1 cellular context compared by ENCODE assay signal in the genomic region with DNA sequence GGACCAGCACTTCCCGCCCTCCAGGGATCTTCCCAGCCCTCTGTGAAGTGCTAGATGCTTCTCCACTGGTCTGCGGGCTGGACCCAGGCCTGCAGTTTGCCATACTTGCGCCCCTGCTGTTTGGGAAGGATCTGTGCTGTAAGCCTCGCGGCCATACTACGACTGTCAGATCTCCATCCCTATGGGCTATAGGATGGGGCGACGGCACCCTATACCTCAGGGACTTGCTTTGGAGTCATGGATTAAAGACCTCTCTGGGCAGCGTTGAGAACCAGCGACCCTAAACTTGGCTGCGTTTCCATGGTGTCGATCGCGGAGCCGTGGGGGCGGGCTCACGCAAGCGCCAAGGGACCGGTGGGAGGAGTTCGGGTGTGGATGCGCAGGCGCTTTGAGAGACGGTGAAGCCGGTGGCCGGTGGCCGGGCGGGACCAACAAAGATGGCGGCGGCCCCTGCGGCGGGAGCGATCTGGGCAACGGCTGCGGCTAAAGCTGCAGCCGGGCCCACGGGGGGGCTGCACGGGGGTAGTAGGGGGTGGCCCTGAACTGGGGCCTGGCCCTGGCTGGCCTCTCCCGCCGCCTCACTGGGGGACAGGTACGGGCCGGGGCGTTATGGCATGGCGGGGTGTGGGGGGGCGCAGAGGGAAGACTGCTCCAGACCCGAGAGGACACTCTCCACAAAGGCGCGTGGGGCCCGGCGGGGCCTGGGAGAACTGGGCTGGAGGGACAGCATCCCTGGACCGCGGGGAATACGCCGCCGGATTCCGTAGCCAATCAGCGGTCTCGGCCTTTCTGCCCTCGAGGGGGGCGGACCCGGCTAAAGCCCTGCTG.
TF ChIP-seq lines count a peak whose summit lies in the region.

A gene with protein sequence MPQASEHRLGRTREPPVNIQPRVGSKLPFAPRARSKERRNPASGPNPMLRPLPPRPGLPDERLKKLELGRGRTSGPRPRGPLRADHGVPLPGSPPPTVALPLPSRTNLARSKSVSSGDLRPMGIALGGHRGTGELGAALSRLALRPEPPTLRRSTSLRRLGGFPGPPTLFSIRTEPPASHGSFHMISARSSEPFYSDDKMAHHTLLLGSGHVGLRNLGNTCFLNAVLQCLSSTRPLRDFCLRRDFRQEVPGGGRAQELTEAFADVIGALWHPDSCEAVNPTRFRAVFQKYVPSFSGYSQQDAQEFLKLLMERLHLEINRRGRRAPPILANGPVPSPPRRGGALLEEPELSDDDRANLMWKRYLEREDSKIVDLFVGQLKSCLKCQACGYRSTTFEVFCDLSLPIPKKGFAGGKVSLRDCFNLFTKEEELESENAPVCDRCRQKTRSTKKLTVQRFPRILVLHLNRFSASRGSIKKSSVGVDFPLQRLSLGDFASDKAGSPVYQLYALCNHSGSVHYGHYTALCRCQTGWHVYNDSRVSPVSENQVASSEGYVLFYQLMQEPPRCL (plus strand): TSS at position 414 of the 828 bp plus-strand sequence. CDS start 1,141 bp downstream, outside the sequence.

TF ChIP-seq in K562, 482 proteins besides CTCF, POLR2A, EP300 and RAD21 (continued from another document and continues in another):
- TF ChIP-seq TOE1 (IDR thresholded peaks at IDR 0.05; ENCODE audit: borderline replicate concordance) (no peak), TOE1 (CRISPR knock-in tag; IDR thresholded peaks at IDR 0.05; ENCODE audit: borderline replicate concordance, low read depth) (no peak), CCAR2 (IDR thresholded peaks at IDR 0.05; ENCODE audit: low read depth, low read length) (no peak), CC2D1A (IDR thresholded peaks at IDR 0.05) (no peak), SMARCA4 (IDR thresholded peaks at IDR 0.05) (no peak), HIVEP1 (CRISPR knock-in tag; IDR thresholded peaks at IDR 0.05) (no peak), CHD1 (IDR thresholded peaks at IDR 0.05; ENCODE audit: low read length) (no peak), HDAC3 (IDR thresholded peaks at IDR 0.05; ENCODE audit: borderline replicate concordance, partially characterized antibody) (no peak), RBM34 (IDR thresholded peaks at IDR 0.05; ENCODE audit: borderline replicate concordance, insufficient read depth, low read length) (no peak), PTRF (tag; IDR thresholded peaks at IDR 0.05) (no peak), MCM3 (IDR thresholded peaks at IDR 0.05) (no peak), CHCHD3 (CRISPR knock-in tag; IDR thresholded peaks at IDR 0.05) (no peak), SMARCC2 (IDR thresholded peaks at IDR 0.05; ENCODE audit: low read depth) (no peak), HDGF (IDR thresholded peaks at IDR 0.05) (peak; percentile 82; the same call in 1 of the 2 replicates), PCBP2 (IDR thresholded peaks at IDR 0.05; ENCODE audit: low read depth, low read length, poor library complexity, severe bottlenecking) (no peak), RCOR1 (IDR thresholded peaks at IDR 0.05; ENCODE audit: borderline replicate concordance in 1 of 2, low read depth in 2 of 2, low read length in 2 of 2) (peak in 1 of 2 experiments; percentile 3; a peak in 1 of 4 replicates), FOXK2 (conservative IDR thresholded peaks at IDR 0.05 in 1 of 2, IDR thresholded peaks at IDR 0.05 in 1 of 2; ENCODE audit: low read depth in 2 of 2) (no peak), NFATC3 (IDR thresholded peaks at IDR 0.05) (no peak), KLF10 (CRISPR knock-in tag; IDR thresholded peaks at IDR 0.05) (no peak), CREM (IDR thresholded peaks at IDR 0.05; ENCODE audit: low read depth) (peak; percentile 35; the same call in 1 of the 2 replicates), SMARCB1 (IDR thresholded peaks at IDR 0.05; ENCODE audit: insufficient read length, low read depth) (no peak), PTTG1 (tag; IDR thresholded peaks at IDR 0.05; ENCODE audit: low read depth) (no peak), SPI1 (IDR thresholded peaks at IDR 0.05; ENCODE audit: borderline replicate concordance, low read depth, low read length) (no peak), SETDB1 (IDR thresholded peaks at IDR 0.05; ENCODE audit: low read length) (no peak), RFX7 (CRISPR knock-in tag; IDR thresholded peaks at IDR 0.05) (no peak), RNF2 (IDR thresholded peaks at IDR 0.05) (no peak), ARID1B (IDR thresholded peaks at IDR 0.05) (no peak), SP1 (CRISPR knock-in tag; IDR thresholded peaks at IDR 0.05) (peak; percentile 78; the same call in 1 of the 2 replicates), SLC30A9 (CRISPR knock-in tag; IDR thresholded peaks at IDR 0.05) (no peak), NCOA4 (IDR thresholded peaks at IDR 0.05; ENCODE audit: partially characterized antibody) (no peak), NR1H2 (CRISPR knock-in tag; IDR thresholded peaks at IDR 0.05) (no peak), TAF7 (tag; IDR thresholded peaks at IDR 0.05) (peak; percentile 95), BACH1 (tag; IDR thresholded peaks at IDR 0.05) (no peak), SRF (CRISPR knock-in tag; IDR thresholded peaks at IDR 0.05) (no peak), ZNF143 (CRISPR knock-in tag; IDR thresholded peaks at IDR 0.05) (no peak)
- TF ChIP-seq, protein P1, sequence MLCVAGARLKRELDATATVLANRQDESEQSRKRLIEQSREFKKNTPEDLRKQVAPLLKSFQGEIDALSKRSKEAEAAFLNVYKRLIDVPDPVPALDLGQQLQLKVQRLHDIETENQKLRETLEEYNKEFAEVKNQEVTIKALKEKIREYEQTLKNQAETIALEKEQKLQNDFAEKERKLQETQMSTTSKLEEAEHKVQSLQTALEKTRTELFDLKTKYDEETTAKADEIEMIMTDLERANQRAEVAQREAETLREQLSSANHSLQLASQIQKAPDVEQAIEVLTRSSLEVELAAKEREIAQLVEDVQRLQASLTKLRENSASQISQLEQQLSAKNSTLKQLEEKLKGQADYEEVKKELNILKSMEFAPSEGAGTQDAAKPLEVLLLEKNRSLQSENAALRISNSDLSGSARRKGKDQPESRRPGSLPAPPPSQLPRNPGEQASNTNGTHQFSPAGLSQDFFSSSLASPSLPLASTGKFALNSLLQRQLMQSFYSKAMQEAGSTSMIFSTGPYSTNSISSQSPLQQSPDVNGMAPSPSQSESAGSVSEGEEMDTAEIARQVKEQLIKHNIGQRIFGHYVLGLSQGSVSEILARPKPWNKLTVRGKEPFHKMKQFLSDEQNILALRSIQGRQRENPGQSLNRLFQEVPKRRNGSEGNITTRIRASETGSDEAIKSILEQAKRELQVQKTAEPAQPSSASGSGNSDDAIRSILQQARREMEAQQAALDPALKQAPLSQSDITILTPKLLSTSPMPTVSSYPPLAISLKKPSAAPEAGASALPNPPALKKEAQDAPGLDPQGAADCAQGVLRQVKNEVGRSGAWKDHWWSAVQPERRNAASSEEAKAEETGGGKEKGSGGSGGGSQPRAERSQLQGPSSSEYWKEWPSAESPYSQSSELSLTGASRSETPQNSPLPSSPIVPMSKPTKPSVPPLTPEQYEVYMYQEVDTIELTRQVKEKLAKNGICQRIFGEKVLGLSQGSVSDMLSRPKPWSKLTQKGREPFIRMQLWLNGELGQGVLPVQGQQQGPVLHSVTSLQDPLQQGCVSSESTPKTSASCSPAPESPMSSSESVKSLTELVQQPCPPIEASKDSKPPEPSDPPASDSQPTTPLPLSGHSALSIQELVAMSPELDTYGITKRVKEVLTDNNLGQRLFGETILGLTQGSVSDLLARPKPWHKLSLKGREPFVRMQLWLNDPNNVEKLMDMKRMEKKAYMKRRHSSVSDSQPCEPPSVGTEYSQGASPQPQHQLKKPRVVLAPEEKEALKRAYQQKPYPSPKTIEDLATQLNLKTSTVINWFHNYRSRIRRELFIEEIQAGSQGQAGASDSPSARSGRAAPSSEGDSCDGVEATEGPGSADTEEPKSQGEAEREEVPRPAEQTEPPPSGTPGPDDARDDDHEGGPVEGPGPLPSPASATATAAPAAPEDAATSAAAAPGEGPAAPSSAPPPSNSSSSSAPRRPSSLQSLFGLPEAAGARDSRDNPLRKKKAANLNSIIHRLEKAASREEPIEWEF (CRISPR knock-in tag; IDR thresholded peaks at IDR 0.05): no peak
- TF ChIP-seq, protein P2, sequence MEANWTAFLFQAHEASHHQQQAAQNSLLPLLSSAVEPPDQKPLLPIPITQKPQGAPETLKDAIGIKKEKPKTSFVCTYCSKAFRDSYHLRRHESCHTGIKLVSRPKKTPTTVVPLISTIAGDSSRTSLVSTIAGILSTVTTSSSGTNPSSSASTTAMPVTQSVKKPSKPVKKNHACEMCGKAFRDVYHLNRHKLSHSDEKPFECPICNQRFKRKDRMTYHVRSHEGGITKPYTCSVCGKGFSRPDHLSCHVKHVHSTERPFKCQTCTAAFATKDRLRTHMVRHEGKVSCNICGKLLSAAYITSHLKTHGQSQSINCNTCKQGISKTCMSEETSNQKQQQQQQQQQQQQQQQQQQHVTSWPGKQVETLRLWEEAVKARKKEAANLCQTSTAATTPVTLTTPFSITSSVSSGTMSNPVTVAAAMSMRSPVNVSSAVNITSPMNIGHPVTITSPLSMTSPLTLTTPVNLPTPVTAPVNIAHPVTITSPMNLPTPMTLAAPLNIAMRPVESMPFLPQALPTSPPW (CRISPR knock-in tag; IDR thresholded peaks at IDR 0.05): peak; percentile 92
- TF ChIP-seq, protein P3, sequence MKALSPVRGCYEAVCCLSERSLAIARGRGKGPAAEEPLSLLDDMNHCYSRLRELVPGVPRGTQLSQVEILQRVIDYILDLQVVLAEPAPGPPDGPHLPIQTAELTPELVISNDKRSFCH (CRISPR knock-in tag; IDR thresholded peaks at IDR 0.05): no peak
- TF ChIP-seq, protein P3 (tag; IDR thresholded peaks at IDR 0.05): no peak
- TF ChIP-seq, protein P4, sequence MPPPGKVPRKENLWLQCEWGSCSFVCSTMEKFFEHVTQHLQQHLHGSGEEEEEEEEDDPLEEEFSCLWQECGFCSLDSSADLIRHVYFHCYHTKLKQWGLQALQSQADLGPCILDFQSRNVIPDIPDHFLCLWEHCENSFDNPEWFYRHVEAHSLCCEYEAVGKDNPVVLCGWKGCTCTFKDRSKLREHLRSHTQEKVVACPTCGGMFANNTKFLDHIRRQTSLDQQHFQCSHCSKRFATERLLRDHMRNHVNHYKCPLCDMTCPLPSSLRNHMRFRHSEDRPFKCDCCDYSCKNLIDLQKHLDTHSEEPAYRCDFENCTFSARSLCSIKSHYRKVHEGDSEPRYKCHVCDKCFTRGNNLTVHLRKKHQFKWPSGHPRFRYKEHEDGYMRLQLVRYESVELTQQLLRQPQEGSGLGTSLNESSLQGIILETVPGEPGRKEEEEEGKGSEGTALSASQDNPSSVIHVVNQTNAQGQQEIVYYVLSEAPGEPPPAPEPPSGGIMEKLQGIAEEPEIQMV (tag; conservative IDR thresholded peaks at IDR 0.05; ENCODE audit: low read depth): no peak
- TF ChIP-seq, protein P5, sequence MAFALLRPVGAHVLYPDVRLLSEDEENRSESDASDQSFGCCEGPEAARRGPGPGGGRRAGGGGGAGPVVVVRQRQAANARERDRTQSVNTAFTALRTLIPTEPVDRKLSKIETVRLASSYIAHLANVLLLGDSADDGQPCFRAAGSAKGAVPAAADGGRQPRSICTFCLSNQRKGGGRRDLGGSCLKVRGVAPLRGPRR (CRISPR knock-in tag; IDR thresholded peaks at IDR 0.05): no peak
- TF ChIP-seq, protein P6, sequence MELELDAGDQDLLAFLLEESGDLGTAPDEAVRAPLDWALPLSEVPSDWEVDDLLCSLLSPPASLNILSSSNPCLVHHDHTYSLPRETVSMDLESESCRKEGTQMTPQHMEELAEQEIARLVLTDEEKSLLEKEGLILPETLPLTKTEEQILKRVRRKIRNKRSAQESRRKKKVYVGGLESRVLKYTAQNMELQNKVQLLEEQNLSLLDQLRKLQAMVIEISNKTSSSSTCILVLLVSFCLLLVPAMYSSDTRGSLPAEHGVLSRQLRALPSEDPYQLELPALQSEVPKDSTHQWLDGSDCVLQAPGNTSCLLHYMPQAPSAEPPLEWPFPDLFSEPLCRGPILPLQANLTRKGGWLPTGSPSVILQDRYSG (tag; conservative IDR thresholded peaks at IDR 0.05; ENCODE audit: low read depth): no peak
- TF ChIP-seq, protein P7, sequence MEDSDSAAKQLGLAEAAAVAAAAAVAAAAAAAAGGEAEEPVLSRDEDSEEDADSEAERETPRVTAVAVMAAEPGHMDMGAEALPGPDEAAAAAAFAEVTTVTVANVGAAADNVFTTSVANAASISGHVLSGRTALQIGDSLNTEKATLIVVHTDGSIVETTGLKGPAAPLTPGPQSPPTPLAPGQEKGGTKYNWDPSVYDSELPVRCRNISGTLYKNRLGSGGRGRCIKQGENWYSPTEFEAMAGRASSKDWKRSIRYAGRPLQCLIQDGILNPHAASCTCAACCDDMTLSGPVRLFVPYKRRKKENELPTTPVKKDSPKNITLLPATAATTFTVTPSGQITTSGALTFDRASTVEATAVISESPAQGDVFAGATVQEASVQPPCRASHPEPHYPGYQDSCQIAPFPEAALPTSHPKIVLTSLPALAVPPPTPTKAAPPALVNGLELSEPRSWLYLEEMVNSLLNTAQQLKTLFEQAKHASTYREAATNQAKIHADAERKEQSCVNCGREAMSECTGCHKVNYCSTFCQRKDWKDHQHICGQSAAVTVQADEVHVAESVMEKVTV (CRISPR knock-in tag; IDR thresholded peaks at IDR 0.05): no peak
- TF ChIP-seq, protein P8, sequence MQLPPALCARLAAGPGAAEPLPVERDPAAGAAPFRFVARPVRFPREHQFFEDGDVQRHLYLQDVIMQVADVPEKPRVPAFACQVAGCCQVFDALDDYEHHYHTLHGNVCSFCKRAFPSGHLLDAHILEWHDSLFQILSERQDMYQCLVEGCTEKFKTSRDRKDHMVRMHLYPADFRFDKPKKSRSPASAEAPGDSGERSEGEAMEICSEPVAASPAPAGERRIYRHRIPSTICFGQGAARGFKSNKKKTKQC (CRISPR knock-in tag; IDR thresholded peaks at IDR 0.05): peak; percentile 30; the same call in 1 of the 2 replicates
- TF ChIP-seq, protein P9, sequence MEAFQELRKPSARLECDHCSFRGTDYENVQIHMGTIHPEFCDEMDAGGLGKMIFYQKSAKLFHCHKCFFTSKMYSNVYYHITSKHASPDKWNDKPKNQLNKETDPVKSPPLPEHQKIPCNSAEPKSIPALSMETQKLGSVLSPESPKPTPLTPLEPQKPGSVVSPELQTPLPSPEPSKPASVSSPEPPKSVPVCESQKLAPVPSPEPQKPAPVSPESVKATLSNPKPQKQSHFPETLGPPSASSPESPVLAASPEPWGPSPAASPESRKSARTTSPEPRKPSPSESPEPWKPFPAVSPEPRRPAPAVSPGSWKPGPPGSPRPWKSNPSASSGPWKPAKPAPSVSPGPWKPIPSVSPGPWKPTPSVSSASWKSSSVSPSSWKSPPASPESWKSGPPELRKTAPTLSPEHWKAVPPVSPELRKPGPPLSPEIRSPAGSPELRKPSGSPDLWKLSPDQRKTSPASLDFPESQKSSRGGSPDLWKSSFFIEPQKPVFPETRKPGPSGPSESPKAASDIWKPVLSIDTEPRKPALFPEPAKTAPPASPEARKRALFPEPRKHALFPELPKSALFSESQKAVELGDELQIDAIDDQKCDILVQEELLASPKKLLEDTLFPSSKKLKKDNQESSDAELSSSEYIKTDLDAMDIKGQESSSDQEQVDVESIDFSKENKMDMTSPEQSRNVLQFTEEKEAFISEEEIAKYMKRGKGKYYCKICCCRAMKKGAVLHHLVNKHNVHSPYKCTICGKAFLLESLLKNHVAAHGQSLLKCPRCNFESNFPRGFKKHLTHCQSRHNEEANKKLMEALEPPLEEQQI (IDR thresholded peaks at IDR 0.05): no peak
